Comparison of ENCODE assay signal across 20 cellular contexts in genomic region chr11:134048028-134048427, GRCh38. TPM values are rescaled to one million over a fixed set of nuclear protein-coding genes. Genes with fewer than 3 reads are reported as not detected.
A peak's percentile ranks its signal among the peaks of the same experiment; 100 is the strongest.
DNase-seq lines count a peak whose midpoint lies in the region; ATAC-seq and TF ChIP-seq lines count a peak whose summit lies in the region.
"Had no signal": no experiment of that assay in that cellular context is flagged by ENCODE, and none has a peak within 500 bp of the region (broad histone marks: within the 10 kb centered on the region; RNA-seq: fewer than 3 reads in every experiment).

No MANE protein-coding gene starts in this region.

- H2AFZ ChIP-seq in osteoblast (ENCODE audit: low read length): no peak overlapping the region
- H2AFZ ChIP-seq: hepatocyte, PC-9 had no signal

- H3K56ac ChIP-seq in mesendoderm (ENCODE audit: low read length): no peak overlapping the region

- WGBS in mesendoderm (ENCODE audit: extremely low coverage, insufficient coverage, low lambda C conversion rate): no CpG with 5 or more reads among the region's 9 CpGs

- H3K79me2 ChIP-seq in osteoblast (ENCODE audit: insufficient read depth, low read length) (no peaks in the 10 kb centered on the region), mesendoderm (ENCODE audit: control insufficient read depth, insufficient read depth, low read length) (no peaks in the 10 kb centered on the region)
- H3K79me2 ChIP-seq: hepatocyte had no signal

- no peak overlapping the region for H4K8ac ChIP-seq in mesendoderm (ENCODE audit: low read depth, low read length)

- no peaks in the 10 kb centered on the region for H4K20me1 ChIP-seq in osteoblast (ENCODE audit: insufficient read depth, low read length)

- H3K18ac ChIP-seq in mesendoderm (ENCODE audit: low read length): no peak overlapping the region

- ATAC-seq in thoracic aorta (ENCODE audit: insufficient number of reproducible peaks, low FRiP score, low read depth) (no peak), HG03571 (IDR thresholded peaks at IDR 0.05; ENCODE audit: unreplicated experiment) (no peak)

- no peak overlapping the region for H2BK120ac ChIP-seq in mesendoderm (ENCODE audit: low read depth, low read length)

- H3K23ac ChIP-seq in mesendoderm (ENCODE audit: low read length): no peak overlapping the region

- H4K5ac ChIP-seq in mesendoderm (ENCODE audit: low read length): no peak overlapping the region

- no peak overlapping the region for H2BK15ac ChIP-seq in mesendoderm (replicated peaks; ENCODE audit: low read depth)

- no peak overlapping the region for H3K4ac ChIP-seq in mesendoderm (ENCODE audit: low read depth, low read length)

- DNase-seq in activated effector memory CD4-positive, alpha-beta T cell treated with anti-CD3 and anti-CD28 coated beads, Interleukin-2, amount 50 U/mL, for 16 hours: peak; percentile 45
- DNase-seq in activated effector memory CD4-positive, alpha-beta T cell treated with Interleukin-2 at 50 U/mL for 16 hours: no peak
- DNase-seq in caudate nucleus (lab: John Stamatoyannopoulos, UW): peak in 10 of 61 donors; percentile 29 to 68 (median 39)
- DNase-seq in osteoblast (ENCODE audit: insufficient read length, low spot score, missing footprints): peak; percentile 52
- no peak for DNase-seq in thoracic aorta (ENCODE audit: low spot score)
- DNase-seq in mesendoderm: no peak
- no peak for DNase-seq in DMS153 treated with DMSO at 0.1 percent for 48 hours (lab: John Stamatoyannopoulos, UW; ENCODE audit: unreplicated experiment)
- DNase-seq: activated CD4-positive, alpha-beta T cell treated with anti-CD3 and anti-CD28 coated beads for 4 hours; activated naive CD4-positive, alpha-beta T cell treated with anti-CD3 and anti-CD28 coated beads for 36 hours; CD4-positive, CD25-positive, alpha-beta regulatory T cell; DMS79; kidney glomerular epithelial cell; NCI-H1092 treated with DMSO at 0.1 percent for 48 hours; PC-9; stimulated activated CD4-positive, alpha-beta T cell treated with anti-CD3 and anti-CD28 coated beads, Interleukin-2, amount 100 ng/mL, for 48 hours had no signal

- no peak overlapping the region for H2AK5ac ChIP-seq in mesendoderm (ENCODE audit: low read length)

- no peak for TF ChIP-seq CTCF in osteoblast (IDR thresholded peaks at IDR 0.05; ENCODE audit: extremely low read depth, low read depth, low read length)
- no peak for TF ChIP-seq CTCF in thoracic aorta (IDR thresholded peaks at IDR 0.05)

- H3K9me3 ChIP-seq in osteoblast (ENCODE audit: low read depth, low read length) (no peaks in the 10 kb centered on the region), thoracic aorta (no peaks in the 10 kb centered on the region)
- H3K9me3 ChIP-seq: HAP-1, right lobe of liver, tibial nerve had no signal

- peaks cover 17% of the 10 kb centered on the region for H3K4me1 ChIP-seq in osteoblast (ENCODE audit: insufficient read depth, low read length)
- peaks cover 8 to 33% of the 10 kb centered on the region in 2 donors for H3K4me1 ChIP-seq in thoracic aorta (ENCODE audit: control insufficient read depth in 1 of 2, low read depth in 2 of 2)
- peaks cover 8% of the 10 kb centered on the region for H3K4me1 ChIP-seq in mesendoderm (ENCODE audit: control insufficient read depth, low read depth, low read length)
- H3K4me1 ChIP-seq: right lobe of liver had no signal

- H3K4me3 ChIP-seq in osteoblast (ENCODE audit: insufficient read depth, low read length): no peak overlapping the region
- H3K4me3 ChIP-seq in thoracic aorta: peak overlapping the region; percentile 54
- H3K4me3 ChIP-seq in mesendoderm (ENCODE audit: low read length): no peak overlapping the region
- H3K4me3 ChIP-seq: HAP-1, hepatocyte, PC-9, right lobe of liver had no signal

- no peak overlapping the region for H2BK5ac ChIP-seq in mesendoderm (ENCODE audit: low read length)

- peak overlapping the region; percentile 77 for H3K4me2 ChIP-seq in osteoblast (ENCODE audit: insufficient read depth, low read length)
- no peak overlapping the region for H3K4me2 ChIP-seq in mesendoderm (ENCODE audit: low read length)
- H3K4me2 ChIP-seq: hepatocyte, PC-9 had no signal

- peaks cover 3% of the 10 kb centered on the region for H3K27me3 ChIP-seq in osteoblast (ENCODE audit: insufficient read depth, low read length)
- H3K27me3 ChIP-seq in thoracic aorta (replicated peaks; ENCODE audit: insufficient read depth): no peaks in the 10 kb centered on the region
- no peaks in the 10 kb centered on the region for H3K27me3 ChIP-seq in mesendoderm (ENCODE audit: insufficient read depth, low read length, poor library complexity)
- H3K27me3 ChIP-seq: tibial nerve had no signal

- H3K79me1 ChIP-seq in mesendoderm (ENCODE audit: low read length): no peaks in the 10 kb centered on the region

- H3K27ac ChIP-seq in caudate nucleus (ENCODE audit: low read depth, low read length) (peak overlapping the region; percentile 62), osteoblast (ENCODE audit: low read depth, low read length) (no peak overlapping the region), thoracic aorta (peak overlapping the region; percentile 78 to 85), mesendoderm (ENCODE audit: low read depth, low read length) (no peak overlapping the region)
- H3K27ac ChIP-seq: hepatocyte, PC-9, right lobe of liver had no signal

- no peak overlapping the region for H3K9ac ChIP-seq in mesendoderm (ENCODE audit: low read length)

- no peaks in the 10 kb centered on the region for H3K36me3 ChIP-seq in osteoblast (ENCODE audit: insufficient read depth, low read length)
- no peaks in the 10 kb centered on the region for H3K36me3 ChIP-seq in thoracic aorta
- no peaks in the 10 kb centered on the region for H3K36me3 ChIP-seq in mesendoderm (ENCODE audit: control insufficient read depth, insufficient read depth, low read length)
- H3K36me3 ChIP-seq: HAP-1, right lobe of liver, tibial nerve had no signal

RNA-seq across cellular contexts. Expression of gene JAM3, which starts 20.8 kb away (rescaled TPM):
- 56.3 and 57.5 TPM in 2 replicates for total RNA-seq in osteoblast
- total RNA-seq in thoracic aorta: 100 to 1,000 TPM in 1 of 2 donors, 10 to 100 TPM in 1; 83.7 to 110 TPM
- polyA plus RNA-seq in mesendoderm (2013, experiment 1 of 2): 21.5 TPM
- polyA plus RNA-seq in mesendoderm (2013, experiment 2 of 2): 21.3 TPM
- total RNA-seq: PC-9 had no signal

Comparison
In these comparisons a context has a peak if more than half of its experiments do, and no peak if none do; other contexts are left out.
1. DNase-seq: peak in activated effector memory CD4-positive, alpha-beta T cell treated with anti-CD3 and anti-CD28 coated beads, Interleukin-2, amount 50 U/mL, for 16 hours (single experiment) and osteoblast (single experiment); none in activated effector memory CD4-positive, alpha-beta T cell treated with Interleukin-2 at 50 U/mL for 16 hours (single experiment), thoracic aorta (single experiment), mesendoderm (single experiment) and DMS153 treated with DMSO at 0.1 percent for 48 hours (single experiment).
2. H3K27ac ChIP-seq: peak in caudate nucleus (single experiment) and thoracic aorta (2 of 2); none in osteoblast (single experiment) and mesendoderm (single experiment).